ENCODE assay signal across 9 cellular contexts in the genomic region with DNA sequence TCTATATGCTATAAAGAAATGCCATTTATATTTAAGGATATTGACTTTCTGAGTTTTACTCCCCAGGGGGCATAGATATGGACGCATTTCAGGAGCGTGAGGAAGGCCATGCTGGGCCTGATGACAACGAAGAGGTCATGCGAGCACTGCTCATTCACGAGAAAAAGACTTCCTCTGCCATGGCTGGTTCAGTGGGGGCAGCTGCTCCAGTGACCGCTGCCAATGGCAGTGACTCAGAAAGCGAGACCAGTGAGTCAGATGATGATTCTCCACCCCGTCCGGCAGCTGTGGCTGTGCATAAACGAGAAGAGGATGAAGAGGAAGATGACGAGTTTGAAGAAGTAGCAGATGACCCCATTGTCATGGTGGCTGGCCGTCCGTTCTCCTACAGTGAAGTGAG. TPM values are rescaled to one million over a fixed set of nuclear protein-coding genes. Genes with fewer than 3 reads are reported as not detected.
A peak's percentile ranks its signal among the peaks of the same experiment; 100 is the strongest.
DNase-seq lines count a peak whose midpoint lies in the region; ATAC-seq and TF ChIP-seq lines count a peak whose summit lies in the region.
"Had no signal": no experiment of that assay in that cellular context is flagged by ENCODE, and none has a peak within 500 bp of the region (broad histone marks: within the 10 kb centered on the region; RNA-seq: fewer than 3 reads in every experiment).

No MANE protein-coding gene starts in this region.

- H3K27me3 ChIP-seq in breast epithelium: no peaks in the 10 kb centered on the region

- peaks cover 3% of the 10 kb centered on the region for H3K36me3 ChIP-seq in breast epithelium

- H3K9me3 ChIP-seq in breast epithelium: no peaks in the 10 kb centered on the region

- intact Hi-C loops in breast epithelium (cut with DNase I; ENCODE audit: low total_unique reads): no loop called here

- H3K4me3 ChIP-seq in fibroblast of the aortic adventitia (ENCODE audit: low read depth, low read length) (no peak overlapping the region), breast epithelium (no peak overlapping the region)

- no peak overlapping the region for H3K27ac ChIP-seq in breast epithelium

- peak; percentile 91 for ATAC-seq in GM21723 (IDR thresholded peaks at IDR 0.05; ENCODE audit: unreplicated experiment)

- H3K4me1 ChIP-seq in breast epithelium: no peaks in the 10 kb centered on the region

- no peak for TF ChIP-seq POLR2A in breast epithelium (IDR thresholded peaks at IDR 0.05)

- DNase-seq in GM10266 (ENCODE audit: extremely low spot score) (peak; percentile 47), HS-27A (ENCODE audit: low read depth) (peak; percentile 83), fibroblast of the aortic adventitia (ENCODE audit: low read depth) (peak; percentile 81), SIG-M5 (lab: John Stamatoyannopoulos, UW) (no peak), NCI-H345 treated with DMSO at 0.1 percent for 48 hours (lab: John Stamatoyannopoulos, UW; ENCODE audit: unreplicated experiment) (no peak), SK-N-DZ (ENCODE audit: low spot score) (no peak), breast epithelium (ENCODE audit: low spot score in 2 of 2) (no peak)
- DNase-seq: activated T-cell treated with anti-CD3 and anti-CD28 coated beads, Interleukin-2, amount 50 U/mL, for 72 hours had no signal

- TF ChIP-seq CTCF in GM10266 (IDR thresholded peaks at IDR 0.05; ENCODE audit: control insufficient read depth, insufficient read depth, low read depth, missing control alignments): no peak
- TF ChIP-seq CTCF in fibroblast of the aortic adventitia (IDR thresholded peaks at IDR 0.05; ENCODE audit: insufficient read depth, low read length): no peak
- TF ChIP-seq CTCF in breast epithelium (IDR thresholded peaks at IDR 0.05): no peak

RNA-seq across cellular contexts. Expression of a gene that starts 38.4 kb away (rescaled TPM):
- 15.5 and 16.9 TPM in 2 replicates for total RNA-seq in fibroblast of the aortic adventitia (ENCODE audit: low replicate concordance)
- 20.0 and 27.7 TPM in 2 replicates for polyA plus RNA-seq in SK-N-DZ (2014; cell fraction: cytosol; rRNA removed)
- 7.7 TPM in 2 replicates for polyA plus RNA-seq in SK-N-DZ (2014; cell fraction: nucleus; rRNA removed)
- total RNA-seq in breast epithelium: 10 to 100 TPM in 2 of 3 donors, 1 to 10 TPM in 1; 9.9 to 13.4 (median 12.7) TPM

RNA-seq across cellular contexts. Expression of a gene that starts 38.7 kb away (rescaled TPM):
- total RNA-seq in fibroblast of the aortic adventitia (ENCODE audit: low replicate concordance) (10.0 and 18.3 TPM in 2 replicates), breast epithelium (10 to 100 TPM; 20.6 to 35.4 (median 22.3) TPM)
- 9.2 and 13.9 TPM in 2 replicates for polyA plus RNA-seq in SK-N-DZ (2014; cell fraction: cytosol; rRNA removed)
- polyA plus RNA-seq in SK-N-DZ (2014; cell fraction: nucleus; rRNA removed): 4.1 and 4.9 TPM in 2 replicates

Comparison
In these comparisons a context has a peak if more than half of its experiments do, and no peak if none do; other contexts are left out.
1. DNase-seq: peak in GM10266 (single experiment), HS-27A (single experiment) and fibroblast of the aortic adventitia (single experiment); none in SIG-M5 (single experiment), NCI-H345 treated with DMSO at 0.1 percent for 48 hours (single experiment), SK-N-DZ (single experiment) and breast epithelium (0 of 2).